15 cellular contexts compared by ENCODE assay signal in genomic region chr18:46621871-46622270, GRCh38. TPM values are rescaled to one million over a fixed set of nuclear protein-coding genes. Genes with fewer than 3 reads are reported as not detected.
"Had no signal": no experiment of that assay in that cellular context is flagged by ENCODE, and none has a peak within 500 bp of the region (broad histone marks: within the 10 kb centered on the region; RNA-seq: fewer than 3 reads in every experiment).

No MANE protein-coding gene starts in this region.

- H3K36me3 Mint-ChIP-seq: activated naive CD4-positive, alpha-beta T cell treated with anti-CD3 and anti-CD28 coated beads, Interleukin-2, amount 10 ng/mL, durations not matched to agents 7 days and 5 days; neural progenitor cell; WTC11 had no signal

- H3K4me2 ChIP-seq: neural progenitor cell had no signal

- H3K9ac ChIP-seq: neural progenitor cell had no signal

- H3K9me3 ChIP-seq: adrenal gland had no signal

- H3K4me3 ChIP-seq: adrenal gland, lung, neural progenitor cell had no signal

- H3K4me1 Mint-ChIP-seq: neural progenitor cell had no signal

- H3K27ac Mint-ChIP-seq: activated naive CD4-positive, alpha-beta T cell treated with anti-CD3 and anti-CD28 coated beads, Interleukin-2, amount 10 ng/mL, durations not matched to agents 7 days and 5 days; neural progenitor cell; WTC11 had no signal

- DNase-seq: activated CD4-positive, alpha-beta T cell treated with anti-CD3 and anti-CD28 coated beads for 4 hours; activated naive CD4-positive, alpha-beta T cell treated with anti-CD3 and anti-CD28 coated beads, Interleukin-2, amount 10 ng/mL, durations not matched to agents 7 days and 5 days; adrenal gland; left cardiac atrium; midbrain; stimulated activated CD4-positive, alpha-beta T cell treated with anti-CD3 and anti-CD28 coated beads, Interleukin-12 subunit alpha, Interleukin-12 subunit beta, amount 100 ng/mL, for 4 hours; stimulated activated CD4-positive, alpha-beta T cell treated with anti-CD3 and anti-CD28 coated beads, Interleukin-2, amount 100 ng/mL, for 24 hours; T-helper 2 cell had no signal

- H3K36me3 ChIP-seq: adrenal gland, neural progenitor cell had no signal

- H3K4me1 ChIP-seq: adrenal gland had no signal

- H3K4me3 Mint-ChIP-seq: activated naive CD4-positive, alpha-beta T cell treated with anti-CD3 and anti-CD28 coated beads, Interleukin-2, amount 10 ng/mL, durations not matched to agents 7 days and 5 days; activated T-helper 17 cell treated with anti-CD3 and anti-CD28 coated beads, Interleukin-2, amount 50 U/mL, for 72 hours; neural progenitor cell; WTC11 had no signal

- H3K27me3 ChIP-seq: adrenal gland, neural progenitor cell had no signal

- H3K27ac ChIP-seq: neural progenitor cell had no signal

- H3K9me3 Mint-ChIP-seq: activated naive CD4-positive, alpha-beta T cell treated with anti-CD3 and anti-CD28 coated beads, Interleukin-2, amount 10 ng/mL, durations not matched to agents 7 days and 5 days; activated T-helper 17 cell treated with anti-CD3 and anti-CD28 coated beads, Interleukin-2, amount 50 U/mL, for 72 hours; neural progenitor cell; WTC11 had no signal

- ATAC-seq: activated T-helper 17 cell treated with anti-CD3 and anti-CD28 coated beads, Interleukin-2, amount 50 U/mL, for 72 hours; left cardiac atrium; WTC11 had no signal

RNA-seq across cellular contexts. Expression of gene LOXHD1, which starts 35.1 kb away (rescaled TPM):
- total RNA-seq: activated T-helper 17 cell treated with anti-CD3 and anti-CD28 coated beads, Interleukin-2, amount 50 U/mL, for 72 hours; chondrocyte; myocyte; renal cortical epithelial cell had no signal
